1 cellular context compared by ENCODE assay signal in the genomic region with DNA sequence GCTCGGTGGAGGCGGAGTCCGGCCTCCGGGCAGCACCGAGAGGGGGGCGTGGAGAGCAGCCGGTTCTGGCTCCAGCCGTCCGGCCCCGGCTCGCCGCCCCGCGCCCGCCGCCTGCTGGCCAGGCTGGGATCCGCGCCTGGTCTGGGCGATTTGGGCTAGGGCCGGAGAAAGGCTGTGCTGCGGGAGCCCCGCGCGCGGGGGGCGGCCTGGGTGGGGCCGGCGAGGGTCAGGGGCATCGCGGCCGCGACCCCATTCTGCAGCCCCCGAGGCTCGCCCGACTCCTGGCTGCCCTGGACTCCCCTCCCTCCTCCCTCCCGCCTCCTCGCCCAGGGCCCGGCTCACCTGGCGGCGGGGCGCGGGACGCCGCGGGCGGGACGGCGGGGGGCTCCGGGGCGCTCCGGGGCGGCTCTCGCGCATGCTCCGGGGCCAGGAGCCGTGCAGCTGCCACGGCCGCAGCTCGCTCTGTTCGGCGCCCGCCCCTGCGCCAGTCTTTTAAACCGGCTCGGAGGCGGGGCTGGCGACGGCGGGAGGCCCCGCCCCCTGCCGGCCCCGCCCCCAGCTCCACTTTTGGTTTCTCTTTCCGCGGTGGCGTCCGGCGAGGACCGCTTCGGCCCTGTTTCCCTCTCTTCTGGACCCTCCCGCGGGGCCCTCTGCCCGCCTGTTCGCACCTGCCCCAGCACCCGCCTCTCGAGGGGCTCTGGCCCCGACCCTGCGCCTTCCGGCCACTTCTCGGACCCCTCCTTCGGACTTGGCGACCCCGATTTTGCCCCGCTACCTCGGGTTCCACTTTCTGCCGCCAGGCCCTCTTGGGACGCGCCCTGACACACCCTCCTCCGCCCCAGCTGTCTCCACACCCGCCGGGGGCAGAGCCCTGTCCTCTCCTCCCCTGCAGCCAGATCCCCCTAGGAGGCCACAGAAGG.
TF ChIP-seq lines count a peak whose summit lies in the region.

A gene with protein sequence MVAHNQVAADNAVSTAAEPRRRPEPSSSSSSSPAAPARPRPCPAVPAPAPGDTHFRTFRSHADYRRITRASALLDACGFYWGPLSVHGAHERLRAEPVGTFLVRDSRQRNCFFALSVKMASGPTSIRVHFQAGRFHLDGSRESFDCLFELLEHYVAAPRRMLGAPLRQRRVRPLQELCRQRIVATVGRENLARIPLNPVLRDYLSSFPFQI (minus strand): TSS at position 468 of the 920 bp plus-strand sequence. CDS start 726 bp downstream, outside the sequence.

TF ChIP-seq in HepG2, 621 proteins besides CTCF, POLR2A, EP300 and RAD21 (continued from another document and continues in another):
- TF ChIP-seq, protein P1, sequence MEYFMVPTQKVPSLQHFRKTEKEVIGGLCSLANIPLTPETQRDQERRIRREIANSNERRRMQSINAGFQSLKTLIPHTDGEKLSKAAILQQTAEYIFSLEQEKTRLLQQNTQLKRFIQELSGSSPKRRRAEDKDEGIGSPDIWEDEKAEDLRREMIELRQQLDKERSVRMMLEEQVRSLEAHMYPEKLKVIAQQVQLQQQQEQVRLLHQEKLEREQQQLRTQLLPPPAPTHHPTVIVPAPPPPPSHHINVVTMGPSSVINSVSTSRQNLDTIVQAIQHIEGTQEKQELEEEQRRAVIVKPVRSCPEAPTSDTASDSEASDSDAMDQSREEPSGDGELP (IDR thresholded peaks at IDR 0.05; ENCODE audit: borderline replicate concordance, low read depth): peak; percentile 93
- TF ChIP-seq ZNF746 (CRISPR knock-in tag; IDR thresholded peaks at IDR 0.05) (peak; percentile 81), FIP1L1 (IDR thresholded peaks at IDR 0.05; ENCODE audit: borderline replicate concordance, insufficient read depth, low read depth, low read length) (no peak), KAT7 (CRISPR knock-in tag; IDR thresholded peaks at IDR 0.05; ENCODE audit: borderline replicate concordance) (peak; percentile 88; the same call in 1 of the 2 replicates), TBX2 (CRISPR knock-in tag; IDR thresholded peaks at IDR 0.05; ENCODE audit: borderline replicate concordance) (peak; percentile 70), ZNF30 (CRISPR knock-in tag; IDR thresholded peaks at IDR 0.05) (no peak), ZNF235 (CRISPR knock-in tag; IDR thresholded peaks at IDR 0.05; ENCODE audit: borderline replicate concordance) (no peak; the same call in 1 of the 2 replicates), MTA3 (CRISPR knock-in tag; IDR thresholded peaks at IDR 0.05) (no peak), ZNF619 (CRISPR knock-in tag; IDR thresholded peaks at IDR 0.05) (peak; percentile 74; the same call in 1 of the 2 replicates), ZFAT (CRISPR knock-in tag; conservative IDR thresholded peaks at IDR 0.05) (0 out of 2 replicates have a peak, but pooled peaks have one; percentile 78), ZNF446 (CRISPR knock-in tag; IDR thresholded peaks at IDR 0.05) (peak; percentile 60; the same call in 1 of the 2 replicates), MXD4 (CRISPR knock-in tag; IDR thresholded peaks at IDR 0.05) (peak; percentile 45; the same call in 1 of the 2 replicates), ZNF598 (CRISPR knock-in tag; IDR thresholded peaks at IDR 0.05; ENCODE audit: borderline replicate concordance) (no peak), ZNF747 (CRISPR knock-in tag; IDR thresholded peaks at IDR 0.05; ENCODE audit: borderline replicate concordance) (peak; percentile 97), RAD51 (IDR thresholded peaks at IDR 0.05; ENCODE audit: borderline replicate concordance) (no peak), SIX1 (CRISPR knock-in tag; IDR thresholded peaks at IDR 0.05; ENCODE audit: borderline replicate concordance) (no peak), GATA4 (IDR thresholded peaks at IDR 0.05; ENCODE audit: borderline replicate concordance, low read depth) (peak; percentile 84; the same call in 1 of the 2 replicates), ASH2L (IDR thresholded peaks at IDR 0.05; ENCODE audit: insufficient read length, low read depth, low read length) (peak; percentile 91), ADNP (CRISPR knock-in tag; IDR thresholded peaks at IDR 0.05) (peak; percentile 0; the same call in 1 of the 2 replicates)
- TF ChIP-seq, protein P2, sequence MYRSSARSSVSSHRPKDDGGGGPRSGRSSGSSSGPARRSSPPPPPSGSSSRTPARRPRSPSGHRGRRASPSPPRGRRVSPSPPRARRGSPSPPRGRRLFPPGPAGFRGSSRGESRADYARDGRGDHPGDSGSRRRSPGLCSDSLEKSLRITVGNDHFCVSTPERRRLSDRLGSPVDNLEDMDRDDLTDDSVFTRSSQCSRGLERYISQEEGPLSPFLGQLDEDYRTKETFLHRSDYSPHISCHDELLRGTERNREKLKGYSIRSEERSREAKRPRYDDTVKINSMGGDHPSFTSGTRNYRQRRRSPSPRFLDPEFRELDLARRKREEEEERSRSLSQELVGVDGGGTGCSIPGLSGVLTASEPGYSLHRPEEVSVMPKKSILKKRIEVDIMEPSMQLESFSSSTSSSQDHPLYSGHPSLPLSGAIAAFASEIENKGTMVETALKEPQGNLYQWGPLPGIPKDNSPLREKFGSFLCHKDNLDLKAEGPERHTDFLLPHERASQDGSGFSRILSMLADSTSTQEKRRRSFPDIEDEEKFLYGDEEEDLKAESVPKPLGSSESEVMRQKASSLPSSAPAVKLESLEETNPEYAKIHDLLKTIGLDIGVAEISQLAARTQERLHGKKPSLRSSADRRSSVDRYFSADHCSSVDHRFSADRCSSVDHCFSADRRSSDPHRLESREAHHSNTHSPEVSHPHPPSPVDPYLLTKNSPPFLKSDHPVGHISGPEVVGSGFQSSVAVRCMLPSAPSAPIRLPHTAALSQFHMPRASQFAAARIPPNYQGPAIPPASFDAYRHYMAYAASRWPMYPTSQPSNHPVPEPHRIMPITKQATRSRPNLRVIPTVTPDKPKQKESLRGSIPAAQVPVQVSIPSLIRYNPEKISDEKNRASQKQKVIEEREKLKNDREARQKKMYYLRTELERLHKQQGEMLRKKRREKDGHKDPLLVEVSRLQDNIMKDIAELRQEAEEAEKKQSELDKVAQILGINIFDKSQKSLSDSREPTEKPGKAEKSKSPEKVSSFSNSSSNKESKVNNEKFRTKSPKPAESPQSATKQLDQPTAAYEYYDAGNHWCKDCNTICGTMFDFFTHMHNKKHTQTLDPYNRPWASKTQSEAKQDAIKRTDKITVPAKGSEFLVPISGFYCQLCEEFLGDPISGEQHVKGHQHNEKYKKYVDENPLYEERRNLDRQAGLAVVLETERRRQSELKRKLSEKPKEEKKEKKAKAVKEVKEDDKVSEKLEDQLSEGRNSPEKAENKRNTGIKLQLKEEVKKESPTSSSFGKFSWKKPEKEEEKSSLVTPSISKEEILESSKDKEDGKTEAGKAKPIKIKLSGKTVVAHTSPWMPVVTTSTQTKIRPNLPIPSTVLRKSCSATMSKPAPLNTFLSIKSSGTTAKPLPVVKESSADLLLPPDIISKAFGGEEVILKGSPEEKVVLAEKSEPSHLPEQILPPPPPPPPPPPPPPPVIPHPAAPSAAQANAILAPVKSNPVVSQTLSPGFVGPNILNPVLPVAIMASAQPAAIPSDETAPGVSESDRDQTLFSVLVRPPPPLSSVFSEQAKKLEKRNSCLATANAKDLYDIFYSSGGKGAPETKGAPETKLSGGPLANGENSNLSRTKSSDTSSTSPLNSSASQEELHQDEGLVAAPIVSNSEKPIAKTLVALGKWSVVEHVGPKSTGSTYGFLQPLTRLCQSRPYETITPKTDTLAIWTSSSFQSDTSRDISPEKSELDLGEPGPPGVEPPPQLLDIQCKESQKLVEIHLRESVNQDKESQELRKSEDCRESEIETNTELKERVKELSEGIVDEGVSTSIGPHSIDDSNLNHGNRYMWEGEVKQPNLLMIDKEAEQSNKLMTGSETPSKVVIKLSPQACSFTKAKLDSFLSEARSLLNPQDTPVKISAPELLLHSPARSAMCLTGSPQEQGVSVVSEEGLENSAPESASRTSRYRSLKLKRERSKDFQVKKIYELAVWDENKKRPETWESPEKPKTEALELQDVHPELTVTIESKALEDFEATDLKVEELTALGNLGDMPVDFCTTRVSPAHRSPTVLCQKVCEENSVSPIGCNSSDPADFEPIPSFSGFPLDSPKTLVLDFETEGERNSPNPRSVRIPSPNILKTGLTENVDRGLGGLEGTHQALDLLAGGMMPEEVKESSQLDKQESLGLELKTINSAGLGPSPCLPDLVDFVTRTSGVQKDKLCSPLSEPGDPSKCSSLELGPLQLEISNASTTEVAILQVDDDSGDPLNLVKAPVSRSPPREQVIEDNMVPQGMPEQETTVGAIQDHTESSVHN (CRISPR knock-in tag; IDR thresholded peaks at IDR 0.05): no peak
- TF ChIP-seq, protein P3, sequence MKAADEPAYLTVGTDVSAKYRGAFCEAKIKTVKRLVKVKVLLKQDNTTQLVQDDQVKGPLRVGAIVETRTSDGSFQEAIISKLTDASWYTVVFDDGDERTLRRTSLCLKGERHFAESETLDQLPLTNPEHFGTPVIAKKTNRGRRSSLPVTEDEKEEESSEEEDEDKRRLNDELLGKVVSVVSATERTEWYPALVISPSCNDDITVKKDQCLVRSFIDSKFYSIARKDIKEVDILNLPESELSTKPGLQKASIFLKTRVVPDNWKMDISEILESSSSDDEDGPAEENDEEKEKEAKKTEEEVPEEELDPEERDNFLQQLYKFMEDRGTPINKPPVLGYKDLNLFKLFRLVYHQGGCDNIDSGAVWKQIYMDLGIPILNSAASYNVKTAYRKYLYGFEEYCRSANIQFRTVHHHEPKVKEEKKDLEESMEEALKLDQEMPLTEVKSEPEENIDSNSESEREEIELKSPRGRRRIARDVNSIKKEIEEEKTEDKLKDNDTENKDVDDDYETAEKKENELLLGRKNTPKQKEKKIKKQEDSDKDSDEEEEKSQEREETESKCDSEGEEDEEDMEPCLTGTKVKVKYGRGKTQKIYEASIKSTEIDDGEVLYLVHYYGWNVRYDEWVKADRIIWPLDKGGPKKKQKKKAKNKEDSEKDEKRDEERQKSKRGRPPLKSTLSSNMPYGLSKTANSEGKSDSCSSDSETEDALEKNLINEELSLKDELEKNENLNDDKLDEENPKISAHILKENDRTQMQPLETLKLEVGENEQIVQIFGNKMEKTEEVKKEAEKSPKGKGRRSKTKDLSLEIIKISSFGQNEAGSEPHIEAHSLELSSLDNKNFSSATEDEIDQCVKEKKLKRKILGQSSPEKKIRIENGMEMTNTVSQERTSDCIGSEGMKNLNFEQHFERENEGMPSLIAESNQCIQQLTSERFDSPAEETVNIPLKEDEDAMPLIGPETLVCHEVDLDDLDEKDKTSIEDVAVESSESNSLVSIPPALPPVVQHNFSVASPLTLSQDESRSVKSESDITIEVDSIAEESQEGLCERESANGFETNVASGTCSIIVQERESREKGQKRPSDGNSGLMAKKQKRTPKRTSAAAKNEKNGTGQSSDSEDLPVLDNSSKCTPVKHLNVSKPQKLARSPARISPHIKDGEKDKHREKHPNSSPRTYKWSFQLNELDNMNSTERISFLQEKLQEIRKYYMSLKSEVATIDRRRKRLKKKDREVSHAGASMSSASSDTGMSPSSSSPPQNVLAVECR (CRISPR knock-in tag; IDR thresholded peaks at IDR 0.05; ENCODE audit: borderline replicate concordance): peak; percentile 66; the same call in 1 of the 2 replicates
- TF ChIP-seq, protein P4, sequence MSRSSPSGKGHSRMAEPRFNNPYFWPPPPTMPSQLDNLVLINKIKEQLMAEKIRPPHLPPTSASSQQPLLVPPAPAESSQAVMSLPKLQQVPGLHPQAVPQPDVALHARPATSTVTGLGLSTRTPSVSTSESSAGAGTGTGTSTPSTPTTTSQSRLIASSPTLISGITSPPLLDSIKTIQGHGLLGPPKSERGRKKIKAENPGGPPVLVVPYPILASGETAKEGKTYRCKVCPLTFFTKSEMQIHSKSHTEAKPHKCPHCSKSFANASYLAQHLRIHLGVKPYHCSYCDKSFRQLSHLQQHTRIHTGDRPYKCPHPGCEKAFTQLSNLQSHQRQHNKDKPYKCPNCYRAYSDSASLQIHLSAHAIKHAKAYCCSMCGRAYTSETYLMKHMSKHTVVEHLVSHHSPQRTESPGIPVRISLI (CRISPR knock-in tag; IDR thresholded peaks at IDR 0.05; ENCODE audit: borderline replicate concordance): peak; percentile 13; the same call in 1 of the 2 replicates
- TF ChIP-seq, protein P5, sequence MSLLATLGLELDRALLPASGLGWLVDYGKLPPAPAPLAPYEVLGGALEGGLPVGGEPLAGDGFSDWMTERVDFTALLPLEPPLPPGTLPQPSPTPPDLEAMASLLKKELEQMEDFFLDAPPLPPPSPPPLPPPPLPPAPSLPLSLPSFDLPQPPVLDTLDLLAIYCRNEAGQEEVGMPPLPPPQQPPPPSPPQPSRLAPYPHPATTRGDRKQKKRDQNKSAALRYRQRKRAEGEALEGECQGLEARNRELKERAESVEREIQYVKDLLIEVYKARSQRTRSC (CRISPR knock-in tag; IDR thresholded peaks at IDR 0.05; ENCODE audit: low read depth): no peak
- TF ChIP-seq, protein P6, sequence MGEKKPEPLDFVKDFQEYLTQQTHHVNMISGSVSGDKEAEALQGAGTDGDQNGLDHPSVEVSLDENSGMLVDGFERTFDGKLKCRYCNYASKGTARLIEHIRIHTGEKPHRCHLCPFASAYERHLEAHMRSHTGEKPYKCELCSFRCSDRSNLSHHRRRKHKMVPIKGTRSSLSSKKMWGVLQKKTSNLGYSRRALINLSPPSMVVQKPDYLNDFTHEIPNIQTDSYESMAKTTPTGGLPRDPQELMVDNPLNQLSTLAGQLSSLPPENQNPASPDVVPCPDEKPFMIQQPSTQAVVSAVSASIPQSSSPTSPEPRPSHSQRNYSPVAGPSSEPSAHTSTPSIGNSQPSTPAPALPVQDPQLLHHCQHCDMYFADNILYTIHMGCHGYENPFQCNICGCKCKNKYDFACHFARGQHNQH (CRISPR knock-in tag; IDR thresholded peaks at IDR 0.05): peak; percentile 63
